Comparison of ENCODE assay signal across 8 cellular contexts in the genomic region with DNA sequence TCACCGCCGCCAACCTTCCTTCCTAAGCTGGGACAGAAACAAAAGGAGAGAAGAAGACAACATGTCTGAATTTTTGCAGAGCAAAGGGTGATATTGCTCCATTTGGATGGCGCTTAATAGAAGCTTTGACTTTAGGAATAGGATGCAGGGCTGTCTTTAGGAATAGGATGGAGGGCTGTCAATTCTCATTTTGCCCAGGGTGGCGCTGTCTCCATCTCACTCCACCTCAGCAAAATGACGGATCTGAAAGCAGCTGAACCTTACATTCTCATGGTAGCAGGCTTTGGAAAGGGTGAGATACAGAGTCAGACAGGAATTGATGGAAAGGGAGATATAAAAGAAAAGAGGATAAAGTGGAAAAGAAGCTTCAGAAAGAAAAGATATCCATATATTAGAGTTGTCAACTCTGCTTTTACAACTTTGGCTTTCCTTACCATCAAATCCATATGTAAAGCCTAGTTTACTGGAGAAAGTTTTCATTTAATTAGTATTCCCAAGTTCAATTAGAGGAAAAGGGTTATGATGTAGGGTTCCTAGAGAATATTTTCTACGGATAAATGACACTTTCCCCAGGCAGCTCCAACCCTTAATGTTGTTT. TPM values are rescaled to one million over a fixed set of nuclear protein-coding genes. Genes with fewer than 3 reads are reported as not detected.
DNase-seq lines count a peak whose midpoint lies in the region; ATAC-seq, FAIRE-seq and TF ChIP-seq lines count a peak whose summit lies in the region.

No MANE protein-coding gene starts in this region.

- H3K4me3 Mint-ChIP-seq in CD4-positive, alpha-beta T cell: peak overlapping the region; percentile 87
- H3K4me3 Mint-ChIP-seq in activated CD8-positive, alpha-beta memory T cell treated with anti-CD3 and anti-CD28 coated beads, Interleukin-2, amount 10 ng/mL, durations not matched to agents 7 days and 5 days: peak overlapping the region; percentile 90

- ATAC-seq in CD4-positive, alpha-beta T cell (ENCODE audit: poor library complexity): peak; percentile 37
- ATAC-seq in HG03342 (IDR thresholded peaks at IDR 0.05; ENCODE audit: unreplicated experiment): peak; percentile 75
- ATAC-seq in activated CD8-positive, alpha-beta memory T cell treated with anti-CD3 and anti-CD28 coated beads, Interleukin-2, amount 10 ng/mL, durations not matched to agents 7 days and 5 days: peak; percentile 56
- ATAC-seq in thoracic aorta (ENCODE audit: insufficient number of reproducible peaks, low FRiP score, low read depth): peak; percentile 41

- peak; percentile 65 for TF ChIP-seq CTCF in CD4-positive, alpha-beta T cell (IDR thresholded peaks at IDR 0.05)
- peak; percentile 54 for TF ChIP-seq CTCF in thoracic aorta (IDR thresholded peaks at IDR 0.05)

- H3K36me3 ChIP-seq in muscle layer of duodenum (ENCODE audit: control insufficient read depth in 1 of 2, insufficient read depth in 2 of 2, low read length in 2 of 2): no peaks in the 10 kb centered on the region
- no peaks in the 10 kb centered on the region for H3K36me3 ChIP-seq in thoracic aorta

- H3K9me3 Mint-ChIP-seq in CD4-positive, alpha-beta T cell: no peaks in the 10 kb centered on the region
- no peaks in the 10 kb centered on the region for H3K9me3 Mint-ChIP-seq in activated CD8-positive, alpha-beta memory T cell treated with anti-CD3 and anti-CD28 coated beads, Interleukin-2, amount 10 ng/mL, durations not matched to agents 7 days and 5 days (ENCODE audit: low read depth)

- H3K4me3 ChIP-seq in muscle layer of duodenum (ENCODE audit: low read depth in 1 of 2, low read length in 2 of 2): peak overlapping the region; percentile 67 to 95
- peak overlapping the region; percentile 82 for H3K4me3 ChIP-seq in thoracic aorta

- POLR2A ChIA-PET in CD4-positive, alpha-beta T cell (lab: Charles Lee): interaction anchor here (0.7 to 2.0 kb wide), 4 partner anchors 21 to 1530 kb away, joined by 4 to 13 read pairs (median 4); a partner anchor contains a TSS

- no peaks in the 10 kb centered on the region for H3K36me3 Mint-ChIP-seq in CD4-positive, alpha-beta T cell (ENCODE audit: low read depth)
- H3K36me3 Mint-ChIP-seq in activated CD8-positive, alpha-beta memory T cell treated with anti-CD3 and anti-CD28 coated beads, Interleukin-2, amount 10 ng/mL, durations not matched to agents 7 days and 5 days: peaks cover 17% of the 10 kb centered on the region

- H3K27ac Mint-ChIP-seq in CD4-positive, alpha-beta T cell: peak overlapping the region; percentile 57
- peak overlapping the region; percentile 77 for H3K27ac Mint-ChIP-seq in activated CD8-positive, alpha-beta memory T cell treated with anti-CD3 and anti-CD28 coated beads, Interleukin-2, amount 10 ng/mL, durations not matched to agents 7 days and 5 days

- no peak for TF ChIP-seq POLR2A in erythroblast (IDR thresholded peaks at IDR 0.05; ENCODE audit: low read length)

- CTCF ChIA-PET in CD4-positive, alpha-beta T cell (lab: Charles Lee): interaction anchor here (0.6 to 3.7 kb wide), 34 partner anchors 9 to 1726 kb away, joined by 3 to 26 read pairs (median 4); a partner anchor contains a TSS
- CTCF ChIA-PET in activated CD8-positive, alpha-beta memory T cell treated with anti-CD3 and anti-CD28 coated beads, Interleukin-2, amount 10 ng/mL, durations not matched to agents 7 days and 5 days (lab: Charles Lee): interaction anchor here (1.0 to 9.9 kb wide), 25 partner anchors 9 to 1766 kb away, joined by 3 to 257 read pairs (median 6); a partner anchor contains a TSS

- H3K27me3 Mint-ChIP-seq in CD4-positive, alpha-beta T cell: peaks cover 42% of the 10 kb centered on the region
- H3K27me3 Mint-ChIP-seq in activated CD8-positive, alpha-beta memory T cell treated with anti-CD3 and anti-CD28 coated beads, Interleukin-2, amount 10 ng/mL, durations not matched to agents 7 days and 5 days: peaks cover 23% of the 10 kb centered on the region

- DNase-seq in CD4-positive, alpha-beta T cell: peak in 7 of 10 experiments; percentile 6 to 45 (median 27)
- DNase-seq in GM19239 (ENCODE audit: insufficient read length, low spot score): peak; percentile 28
- peak; percentile 86 for DNase-seq in NCI-H345 (lab: John Stamatoyannopoulos, UW)
- peak; percentile 76 for DNase-seq in activated CD8-positive, alpha-beta memory T cell treated with anti-CD3 and anti-CD28 coated beads, Interleukin-2, amount 10 ng/mL, durations not matched to agents 7 days and 5 days
- peak; percentile 5 to 26 for DNase-seq in erythroblast (lab: John Stamatoyannopoulos, UW)
- no peak for DNase-seq in thoracic aorta (ENCODE audit: low spot score)

- H3K9me3 ChIP-seq in CD4-positive, alpha-beta T cell (ENCODE audit: control insufficient read depth, low read length): no peaks in the 10 kb centered on the region
- H3K9me3 ChIP-seq in muscle layer of duodenum (ENCODE audit: control insufficient read depth in 1 of 2, low read length in 2 of 2): peaks cover 0 to 8% of the 10 kb centered on the region in 2 donors
- no peaks in the 10 kb centered on the region for H3K9me3 ChIP-seq in thoracic aorta

- H3K4me1 ChIP-seq in muscle layer of duodenum (ENCODE audit: control insufficient read depth in 1 of 2, insufficient read depth in 2 of 2, low read length in 2 of 2) (peaks cover 0 to 23% of the 10 kb centered on the region in 2 donors), thoracic aorta (ENCODE audit: control insufficient read depth in 1 of 2, low read depth in 2 of 2) (peaks cover 13 to 29% of the 10 kb centered on the region in 2 donors)

- intact Hi-C loops in CD4-positive, alpha-beta T cell (cut with DNase I, micrococcal nuclease): loop anchor here in 1 of 2 experiments (10.0 kb wide), 1 partner anchor 1008 kb away; a partner anchor contains a TSS

- peaks cover 35% of the 10 kb centered on the region for H3K27me3 ChIP-seq in CD4-positive, alpha-beta T cell (ENCODE audit: control insufficient read depth, insufficient read depth, low read length)
- H3K27me3 ChIP-seq in muscle layer of duodenum (ENCODE audit: low read depth, low read length) (peaks cover 32% of the 10 kb centered on the region), thoracic aorta (replicated peaks; ENCODE audit: insufficient read depth) (peaks cover 12% of the 10 kb centered on the region)

- FAIRE-seq in GM19239 (lab: Jason Lieb, UNC): peak; percentile 91

- H3K4me1 Mint-ChIP-seq in CD4-positive, alpha-beta T cell (ENCODE audit: low read depth): peaks cover 38% of the 10 kb centered on the region
- peaks cover 46% of the 10 kb centered on the region for H3K4me1 Mint-ChIP-seq in activated CD8-positive, alpha-beta memory T cell treated with anti-CD3 and anti-CD28 coated beads, Interleukin-2, amount 10 ng/mL, durations not matched to agents 7 days and 5 days

- H3K27ac ChIP-seq in CD4-positive, alpha-beta T cell (ENCODE audit: low read depth, low read length): no peak overlapping the region
- H3K27ac ChIP-seq in muscle layer of duodenum (ENCODE audit: low read length): no peak overlapping the region
- H3K27ac ChIP-seq in thoracic aorta: no peak overlapping the region

RNA-seq across cellular contexts. Expression of a gene that starts 57.6 kb away (rescaled TPM):
- total RNA-seq in CD4-positive, alpha-beta T cell: 1 to 10 TPM; 1.0 to 1.3 TPM
- total RNA-seq in activated CD8-positive, alpha-beta memory T cell treated with anti-CD3 and anti-CD28 coated beads, Interleukin-2, amount 10 ng/mL, durations not matched to agents 7 days and 5 days: 10 to 100 TPM in 1 of 2 experiments, 1 to 10 TPM in 1; 9.9 to 25.6 TPM
- 1 to 10 TPM in 1 of 2 donors, under 1 TPM in 1; 0.68 to 4.7 TPM for total RNA-seq in thoracic aorta
